In genomic region chrX:100677616-100678181, GRCh38 we compare ENCODE assay signal across 16 cellular contexts. TPM values are rescaled to one million over a fixed set of nuclear protein-coding genes. Genes with fewer than 3 reads are reported as not detected.
DNase-seq lines count a peak whose midpoint lies in the region; ATAC-seq and TF ChIP-seq lines count a peak whose summit lies in the region.
"Had no signal": no experiment of that assay in that cellular context is flagged by ENCODE, and none has a peak within 500 bp of the region (broad histone marks: within the 10 kb centered on the region; RNA-seq: fewer than 3 reads in every experiment).

No MANE protein-coding gene starts in this region.

- DNase-seq in astrocyte of the spinal cord (ENCODE audit: low read depth, low spot score) (peak; percentile 53), fibroblast of mammary gland (ENCODE audit: low read depth) (peak; percentile 34), mucosa of descending colon (no peak), H7 (no peak), D341Med (ENCODE audit: low spot score) (no peak)
- DNase-seq: CD4-positive, alpha-beta T cell; DMS79 treated with DMSO at 0.1 percent for 48 hours; HCEC 1CT; NCI-H187; NCI-H69; PC-3 had no signal

- POLR2A ChIA-PET in HEK293 (lab: Yijun Ruan, JAX): no interaction called here

- intact Hi-C loops in mucosa of descending colon (cut with DNase I, micrococcal nuclease): no loop called here

- no peak for ATAC-seq in mucosa of descending colon
- ATAC-seq: GM12878, PC-3 had no signal

- H3K4me3 ChIP-seq in HEK293 (ENCODE audit: low read depth, low read length): no peak overlapping the region
- no peak overlapping the region for H3K4me3 ChIP-seq in astrocyte of the spinal cord (ENCODE audit: low read depth, low read length)
- H3K4me3 ChIP-seq in fibroblast of mammary gland (ENCODE audit: control insufficient read depth, low read depth, low read length): no peak overlapping the region
- no peak overlapping the region for H3K4me3 ChIP-seq in subcutaneous abdominal adipose tissue (ENCODE audit: low read depth in 1 of 5, low read length in 5 of 5)
- no peak overlapping the region for H3K4me3 ChIP-seq in mucosa of descending colon
- H3K4me3 ChIP-seq in H7 (ENCODE audit: insufficient read depth, low read depth, low read length): no peak overlapping the region
- H3K4me3 ChIP-seq: GM12878 had no signal

- no peak for TF ChIP-seq CTCF in HEK293 (tag by site-specific recombination; IDR thresholded peaks at IDR 0.05)
- no peak for TF ChIP-seq CTCF in astrocyte of the spinal cord (IDR thresholded peaks at IDR 0.05; ENCODE audit: low read depth, low read length)
- TF ChIP-seq CTCF in fibroblast of mammary gland (conservative IDR thresholded peaks at IDR 0.05; ENCODE audit: control insufficient read depth, insufficient read depth, low read depth, low read length): no peak
- no peak for TF ChIP-seq CTCF in mucosa of descending colon (IDR thresholded peaks at IDR 0.05)

- H3K4me1 ChIP-seq in HEK293 (ENCODE audit: control insufficient read depth, insufficient read depth, low read length) (no peaks in the 10 kb centered on the region), subcutaneous abdominal adipose tissue (ENCODE audit: control insufficient read depth in 5 of 5, insufficient read depth in 5 of 5, low read length in 5 of 5) (peaks cover 0 to 27% (median 16%) of the 10 kb centered on the region in 5 donors), mucosa of descending colon (ENCODE audit: low read depth) (no peaks in the 10 kb centered on the region)

- H3K27me3 ChIP-seq in subcutaneous abdominal adipose tissue (ENCODE audit: control insufficient read depth in 5 of 5, insufficient read depth in 4 of 5, low read length in 5 of 5) (peaks cover 0 to 10% (median 7%) of the 10 kb centered on the region in 5 donors), H7 (ENCODE audit: control insufficient read depth, insufficient read depth, low read length) (no peaks in the 10 kb centered on the region)

- H3K9me3 ChIP-seq in HEK293 (ENCODE audit: control insufficient read depth, insufficient read depth, low read depth, low read length) (no peaks in the 10 kb centered on the region), subcutaneous abdominal adipose tissue (ENCODE audit: control insufficient read depth in 5 of 5, low read length in 5 of 5) (no peaks in the 10 kb centered on the region), mucosa of descending colon (no peaks in the 10 kb centered on the region)

- H3K27ac ChIP-seq in HEK293 (ENCODE audit: extremely low read depth, low read depth, low read length) (no peak overlapping the region), subcutaneous abdominal adipose tissue (ENCODE audit: low read depth, low read length) (peak overlapping the region; percentile 1)
- H3K27ac ChIP-seq: HL-60, RWPE1 had no signal

- H3K9ac ChIP-seq in subcutaneous abdominal adipose tissue (ENCODE audit: low read length in 5 of 5): no peak overlapping the region

- H3K36me3 ChIP-seq in HEK293 (ENCODE audit: control insufficient read depth in 2 of 2, insufficient read depth in 1 of 2, low read length in 2 of 2): peaks cover 0 to 18% of the 10 kb centered on the region in 2 experiments; a peak in 1 of 3 replicates
- peaks cover 0 to 3% (median 2%) of the 10 kb centered on the region in 5 donors for H3K36me3 ChIP-seq in subcutaneous abdominal adipose tissue (ENCODE audit: control insufficient read depth in 5 of 5, insufficient read depth in 5 of 5, low read length in 5 of 5)
- H3K36me3 ChIP-seq in mucosa of descending colon (ENCODE audit: low read depth): no peaks in the 10 kb centered on the region
- no peaks in the 10 kb centered on the region for H3K36me3 ChIP-seq in H7 (replicated peaks; ENCODE audit: control insufficient read depth, insufficient read depth, low read length)

- in situ Hi-C loops in astrocyte of the spinal cord (cut with HindIII; ENCODE audit: low sequenced_read_pairs): no loop called here

- CTCF ChIA-PET in HEK293 (lab: Yijun Ruan, JAX): interaction anchor here (0.9 to 21.6 kb wide), 3 partner anchors 8 to 89 kb away, joined by 4 to 540 read pairs (median 26); no protein-coding TSS in a partner anchor

TF ChIP-seq in HEK293, 187 proteins besides CTCF, POLR2A, EP300 and RAD21:
- TF ChIP-seq WT1 (tag by site-specific recombination; IDR thresholded peaks at IDR 0.05) (no peak), ZNF366 (tag by site-specific recombination; conservative IDR thresholded peaks at IDR 0.05) (no peak), ZNF18 (tag by site-specific recombination; IDR thresholded peaks at IDR 0.05) (no peak), ZNF670 (tag by site-specific recombination; IDR thresholded peaks at IDR 0.05; ENCODE audit: low read depth) (no peak), ATF2 (tag by site-specific recombination; IDR thresholded peaks at IDR 0.05; ENCODE audit: low read depth) (peak; percentile 13; the same call in 1 of the 2 replicates), ZNF426 (tag by site-specific recombination; IDR thresholded peaks at IDR 0.05) (no peak), ZNF138 (tag by site-specific recombination; IDR thresholded peaks at IDR 0.05; ENCODE audit: borderline replicate concordance) (no peak)

RNA-seq across cellular contexts. Expression of gene SRPX2, which starts 33.7 kb away (rescaled TPM):
- 10 to 100 TPM in 2 of 3 donors, 1 to 10 TPM in 1; 3.3 to 17.6 (median 13.9) TPM for total RNA-seq in mucosa of descending colon
- 1.3 and 2.0 TPM in 2 replicates for total RNA-seq in H7 (2014; rRNA removed; shearing (Covaris generic))
- total RNA-seq: CD4-positive, alpha-beta T cell; GM12878 had no signal

RNA-seq across cellular contexts. Expression of gene TSPAN6, which starts 41.1 kb away (rescaled TPM):
- 100 to 1,000 TPM in 2 of 3 donors, 10 to 100 TPM in 1; 63.0 to 132 (median 111) TPM for total RNA-seq in mucosa of descending colon
- 103 and 138 TPM in 2 replicates for total RNA-seq in H7 (2014; rRNA removed; shearing (Covaris generic))

RNA-seq across cellular contexts. Expression of gene SYTL4, which starts 54.2 kb away (rescaled TPM):
- 10 to 100 TPM; 35.7 to 47.1 (median 44.3) TPM for total RNA-seq in mucosa of descending colon
- total RNA-seq in H7 (2014; rRNA removed; shearing (Covaris generic)): 1.2 and 2.4 TPM in 2 replicates
- total RNA-seq: CD4-positive, alpha-beta T cell had no signal

Comparison
In these comparisons a context has a peak if more than half of its experiments do, and no peak if none do; other contexts are left out.
1. DNase-seq: peak in astrocyte of the spinal cord (single experiment) and fibroblast of mammary gland (single experiment); none in mucosa of descending colon (0 of 3), H7 (single experiment) and D341Med (single experiment).
2. RNA of gene SYTL4, which starts 54.2 kb away (total RNA-seq): 35.7 to 47.1 TPM in mucosa of descending colon; 1.2 to 2.4 TPM in H7; every median in the first group is over 10 times any median in the second.